ENCODE assay signal across 10 cellular contexts in genomic region chr12:50824914-50825313, GRCh38. TPM values are rescaled to one million over a fixed set of nuclear protein-coding genes. Genes with fewer than 3 reads are reported as not detected.
DNase-seq lines count a peak whose midpoint lies in the region; ATAC-seq, FAIRE-seq and TF ChIP-seq lines count a peak whose summit lies in the region.
"Had no signal": no experiment of that assay in that cellular context is flagged by ENCODE, and none has a peak within 500 bp of the region (broad histone marks: within the 10 kb centered on the region; RNA-seq: fewer than 3 reads in every experiment).

No MANE protein-coding gene starts in this region.

- no peaks in the 10 kb centered on the region for H3K9me3 ChIP-seq in astrocyte (ENCODE audit: insufficient read depth, low read depth, low read length)
- H3K9me3 ChIP-seq in small intestine (ENCODE audit: control insufficient read depth, low read depth) = no peaks in the 10 kb centered on the region

- H3K27ac ChIP-seq in astrocyte (ENCODE audit: low read depth, low read length) (no peak overlapping the region), small intestine (ENCODE audit: low read depth in 1 of 2, low read length in 1 of 2) (peak overlapping the region in 1 of 2 donors; percentile 5)

- H3K36me3 Mint-ChIP-seq in activated T-cell treated with anti-CD3 and anti-CD28 coated beads, Interleukin-2, amount 50 U/mL, for 24 hours (ENCODE audit: low read depth) = peaks cover 3% of the 10 kb centered on the region
- H3K36me3 Mint-ChIP-seq in astrocyte (ENCODE audit: low read depth, unreplicated experiment) = no peaks in the 10 kb centered on the region
- no peaks in the 10 kb centered on the region for H3K36me3 Mint-ChIP-seq in memory B cell
- H3K36me3 Mint-ChIP-seq in type B pancreatic cell = no peaks in the 10 kb centered on the region

- no peak overlapping the region for H3K4me2 ChIP-seq in astrocyte (ENCODE audit: low read length)

- no peaks in the 10 kb centered on the region for H3K27me3 Mint-ChIP-seq in activated T-cell treated with anti-CD3 and anti-CD28 coated beads, Interleukin-2, amount 50 U/mL, for 24 hours
- H3K27me3 Mint-ChIP-seq in astrocyte (ENCODE audit: low read depth, unreplicated experiment) (peaks cover 2% of the 10 kb centered on the region), memory B cell (no peaks in the 10 kb centered on the region), type B pancreatic cell (no peaks in the 10 kb centered on the region)

- ATAC-seq in memory B cell (ENCODE audit: low read depth) = no peak
- ATAC-seq in HG02884 (IDR thresholded peaks at IDR 0.05; ENCODE audit: unreplicated experiment) = no peak

- no peaks in the 10 kb centered on the region for H3K27me3 ChIP-seq in astrocyte (ENCODE audit: insufficient read depth, low read length)
- no peaks in the 10 kb centered on the region for H3K27me3 ChIP-seq in small intestine (ENCODE audit: control insufficient read depth in 2 of 2, insufficient read depth in 2 of 2, low read length in 2 of 2)

- no peak for DNase-seq in activated T-cell treated with anti-CD3 and anti-CD28 coated beads, Interleukin-2, amount 50 U/mL, for 24 hours
- DNase-seq in activated T-cell treated with anti-CD3 and anti-CD28 coated beads for 4 hours (no peak), astrocyte (ENCODE audit: low read depth) (no peak), memory B cell (ENCODE audit: low spot score in 2 of 2) (no peak), type B pancreatic cell (ENCODE audit: extremely low spot score, unreplicated experiment) (no peak), small intestine (no peak)
- no peak for DNase-seq in activated CD4-positive, alpha-beta T cell treated with anti-CD3 and anti-CD28 coated beads for 4 hours
- DNase-seq: stimulated activated CD4-positive, alpha-beta T cell treated with anti-CD3 and anti-CD28 coated beads, Interleukin-12 subunit alpha, Interleukin-12 subunit beta, amount 100 ng/mL, for 4 hours had no signal

- H3K4me1 ChIP-seq in astrocyte (ENCODE audit: insufficient read depth, low read length) (no peaks in the 10 kb centered on the region), small intestine (ENCODE audit: control insufficient read depth in 2 of 2, insufficient read depth in 1 of 2, low read depth in 1 of 2, low read length in 1 of 2) (no peaks in the 10 kb centered on the region)

- H3K9me3 Mint-ChIP-seq in activated T-cell treated with anti-CD3 and anti-CD28 coated beads, Interleukin-2, amount 50 U/mL, for 24 hours = no peaks in the 10 kb centered on the region
- no peaks in the 10 kb centered on the region for H3K9me3 Mint-ChIP-seq in astrocyte (ENCODE audit: unreplicated experiment)
- no peaks in the 10 kb centered on the region for H3K9me3 Mint-ChIP-seq in memory B cell
- H3K9me3 Mint-ChIP-seq in type B pancreatic cell = no peaks in the 10 kb centered on the region

- H3K79me2 ChIP-seq in astrocyte (ENCODE audit: insufficient read depth, low read length) = no peaks in the 10 kb centered on the region

- H4K20me1 ChIP-seq in astrocyte (ENCODE audit: insufficient read depth, low read length) = no peaks in the 10 kb centered on the region

- peaks cover 6% of the 10 kb centered on the region for H3K4me1 Mint-ChIP-seq in activated T-cell treated with anti-CD3 and anti-CD28 coated beads, Interleukin-2, amount 50 U/mL, for 24 hours (ENCODE audit: low read depth)
- H3K4me1 Mint-ChIP-seq in astrocyte (ENCODE audit: low read depth, unreplicated experiment) = no peaks in the 10 kb centered on the region
- peaks cover 3% of the 10 kb centered on the region for H3K4me1 Mint-ChIP-seq in memory B cell
- H3K4me1 Mint-ChIP-seq in type B pancreatic cell (ENCODE audit: unreplicated experiment) = no peaks in the 10 kb centered on the region

- H3K4me3 ChIP-seq in astrocyte (ENCODE audit: insufficient read depth, low read depth, low read length) = no peak overlapping the region
- H3K4me3 ChIP-seq in small intestine (ENCODE audit: low read depth in 1 of 2, low read length in 2 of 2) = no peak overlapping the region

- no peaks in the 10 kb centered on the region for H3K36me3 ChIP-seq in astrocyte (ENCODE audit: insufficient read depth, low read length)
- H3K36me3 ChIP-seq in small intestine (ENCODE audit: control insufficient read depth in 2 of 2, insufficient read depth in 2 of 2, low read length in 2 of 2) = no peaks in the 10 kb centered on the region

- FAIRE-seq in astrocyte (lab: Jason Lieb, UNC) (no peak), small intestine (lab: Jason Lieb, UNC) (no peak)

- 29 to 43% (median 33%) methylated on average over 4 of the region's 4 CpGs for WGBS in small intestine, 3 donors

- H3K9ac ChIP-seq in astrocyte (ENCODE audit: low read length) = no peak overlapping the region

- no peak overlapping the region for H2AFZ ChIP-seq in astrocyte (ENCODE audit: low read depth, low read length)

- no peak for TF ChIP-seq CTCF in astrocyte (IDR thresholded peaks at IDR 0.05; ENCODE audit: insufficient read depth, low read depth, low read length)
- no peak for TF ChIP-seq CTCF in type B pancreatic cell (conservative IDR thresholded peaks at IDR 0.05)

- no peak overlapping the region for H3K4me3 Mint-ChIP-seq in activated T-cell treated with anti-CD3 and anti-CD28 coated beads, Interleukin-2, amount 50 U/mL, for 24 hours
- peak overlapping the region; percentile 6 for H3K4me3 Mint-ChIP-seq in astrocyte (ENCODE audit: unreplicated experiment)
- no peak overlapping the region for H3K4me3 Mint-ChIP-seq in memory B cell
- H3K4me3 Mint-ChIP-seq in type B pancreatic cell = no peak overlapping the region

- peak overlapping the region; percentile 66 for H3K27ac Mint-ChIP-seq in activated T-cell treated with anti-CD3 and anti-CD28 coated beads, Interleukin-2, amount 50 U/mL, for 24 hours
- peak overlapping the region; percentile 59 for H3K27ac Mint-ChIP-seq in astrocyte (ENCODE audit: unreplicated experiment)
- peak overlapping the region; percentile 95 for H3K27ac Mint-ChIP-seq in memory B cell
- peak overlapping the region; percentile 48 for H3K27ac Mint-ChIP-seq in type B pancreatic cell

RNA-seq across cellular contexts. Expression of gene TMPRSS12, which starts 17.8 kb away (rescaled TPM):
- total RNA-seq in astrocyte = not detected in 2 replicates
- total RNA-seq in type B pancreatic cell (ENCODE audit: low replicate concordance) = 0.45 TPM in 1 of 2 replicates, not detected in the other
- not detected for polyA plus RNA-seq in small intestine
- total RNA-seq: ureter had no signal
